ENCODE assay signal across 7 cellular contexts in the genomic region with DNA sequence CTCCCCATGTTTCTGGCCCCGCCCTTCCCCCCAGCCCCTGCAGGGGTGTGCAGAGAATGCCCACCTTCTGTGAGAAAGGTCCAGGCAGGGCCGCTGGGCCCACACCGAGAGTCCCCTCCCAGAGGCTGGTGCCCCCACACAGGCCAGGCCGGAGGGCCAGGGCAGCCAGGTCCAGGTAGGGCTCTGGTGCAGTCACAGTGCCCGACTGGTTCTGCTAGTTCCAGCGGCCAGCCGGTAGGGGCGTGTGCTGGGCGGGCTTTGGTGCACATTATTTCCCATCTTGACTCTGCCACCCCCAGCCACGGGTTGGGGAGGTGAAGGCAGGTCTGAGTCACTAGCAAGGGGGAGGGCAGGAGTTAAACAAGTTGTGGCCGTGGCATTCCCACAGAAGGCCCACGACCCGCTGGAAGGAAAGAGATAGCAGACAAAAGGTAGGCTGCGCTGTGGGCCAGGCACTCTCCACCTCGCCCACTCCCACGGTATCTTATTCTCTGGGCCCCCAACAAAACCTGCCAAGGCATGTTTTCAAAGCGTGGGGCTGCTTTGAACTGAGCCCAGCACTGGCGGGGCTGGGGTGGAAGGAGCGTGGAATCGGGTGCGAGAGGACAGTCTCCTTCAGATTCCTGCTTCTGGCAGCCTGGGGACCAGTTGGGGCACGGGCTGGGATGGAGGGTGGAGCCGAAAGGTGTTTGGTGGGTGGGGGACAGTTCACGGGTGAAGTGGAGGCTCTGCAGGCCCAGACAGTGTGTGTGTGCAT. TPM values are rescaled to one million over a fixed set of nuclear protein-coding genes. Genes with fewer than 3 reads are reported as not detected.
DNase-seq lines count a peak whose midpoint lies in the region; ATAC-seq and TF ChIP-seq lines count a peak whose summit lies in the region.
"Had no signal": no experiment of that assay in that cellular context is flagged by ENCODE, and none has a peak within 500 bp of the region (broad histone marks: within the 10 kb centered on the region; RNA-seq: fewer than 3 reads in every experiment).

No MANE protein-coding gene starts in this region.

- no peak for ATAC-seq in HG02571 (IDR thresholded peaks at IDR 0.05; ENCODE audit: unreplicated experiment)

- H3K4me1 ChIP-seq in GM23248 (ENCODE audit: insufficient read depth) (peaks cover 8% of the 10 kb centered on the region), adrenal gland (replicated peaks in 1 of 2) (peaks cover 35 to 38% of the 10 kb centered on the region in 2 donors), mucosa of stomach (ENCODE audit: control insufficient read depth, insufficient read depth, low read length) (peaks cover 66% of the 10 kb centered on the region)

- TF ChIP-seq CTCF in adrenal gland (IDR thresholded peaks at IDR 0.05), result peak; percentile 19 to 59 (median 52)

- H3K36me3 ChIP-seq in GM23248 (ENCODE audit: low read depth), result no peaks in the 10 kb centered on the region
- peaks cover 0 to 1% of the 10 kb centered on the region in 2 donors for H3K36me3 ChIP-seq in adrenal gland (replicated peaks in 1 of 2)
- H3K36me3 ChIP-seq in mucosa of stomach (ENCODE audit: control insufficient read depth, insufficient read depth, low read length), result peaks cover 29% of the 10 kb centered on the region
- H3K36me3 ChIP-seq in MG63, result no peaks in the 10 kb centered on the region

- H4K20me1 ChIP-seq in GM23248 (ENCODE audit: insufficient read depth), result no peaks in the 10 kb centered on the region

- H3K9me2 ChIP-seq in GM23248 (ENCODE audit: insufficient read depth), result no peaks in the 10 kb centered on the region

- H3K27me3 ChIP-seq in GM23248 (replicated peaks; ENCODE audit: insufficient read depth) (peaks cover 13% of the 10 kb centered on the region), adrenal gland (no peaks in the 10 kb centered on the region), mucosa of stomach (ENCODE audit: control insufficient read depth, insufficient read depth, low read length) (peaks cover 12% of the 10 kb centered on the region), MG63 (peaks cover 15% of the 10 kb centered on the region)

- in situ Hi-C loops in GM23248 (cut with MboI), result no loop called here

- H3K4me3 ChIP-seq in GM23248 (peak overlapping the region; percentile 52), adrenal gland (peak overlapping the region in 1 of 4 donors; percentile 47), mucosa of stomach (ENCODE audit: low read length) (peak overlapping the region; percentile 79), MG63 (no peak overlapping the region)

- intact Hi-C loops in adrenal gland (cut with DNase I), result no loop called here
- intact Hi-C loops in posterior cingulate gyrus (cut with DNase I), result no loop called here

- H3K79me2 ChIP-seq in GM23248 (ENCODE audit: insufficient read depth), result no peaks in the 10 kb centered on the region

- no peaks in the 10 kb centered on the region for H3F3A ChIP-seq in GM23248 (ENCODE audit: insufficient read depth)

- 47% methylated on average over 15 to 23 of the region's 24 CpGs for WGBS in GM23248 (ENCODE audit: low coverage in 1 of 2, low lambda C conversion rate in 2 of 2, missing lambda C conversion rate in 2 of 2), 2 experiments
- WGBS in adrenal gland, 4 donors, result 33 to 52% (median 45%) methylated on average over 14 to 24 of the region's 24 CpGs

- H3K27ac ChIP-seq in GM23248 (no peak overlapping the region), adrenal gland (peak overlapping the region; percentile 45 to 89 (median 84))

- no peaks in the 10 kb centered on the region for H3K9me3 ChIP-seq in GM23248 (ENCODE audit: low read depth)
- no peaks in the 10 kb centered on the region for H3K9me3 ChIP-seq in adrenal gland (replicated peaks in 1 of 3)
- H3K9me3 ChIP-seq in mucosa of stomach (ENCODE audit: control insufficient read depth, low read length), result no peaks in the 10 kb centered on the region
- no peaks in the 10 kb centered on the region for H3K9me3 ChIP-seq in MG63

- DNase-seq in GM23248 (peak; percentile 43), adrenal gland (peak; percentile 74 to 87 (median 83)), posterior cingulate gyrus (no peak), MG63 (no peak)

- peak overlapping the region; percentile 21 for H3K4me2 ChIP-seq in GM23248 (ENCODE audit: unreplicated experiment)

- no peak overlapping the region for H2AFZ ChIP-seq in GM23248

- H3K9ac ChIP-seq in GM23248, result no peak overlapping the region
- H3K9ac ChIP-seq in mucosa of stomach (ENCODE audit: low read length), result peak overlapping the region; percentile 93

- TF ChIP-seq POLR2A in adrenal gland (IDR thresholded peaks at IDR 0.05), result peak in 1 of 2 donors; percentile 71

RNA-seq across cellular contexts. Expression of gene EPN3, which starts 1.9 kb away (rescaled TPM):
- not detected in 2 replicates for total RNA-seq in GM23248 (2014; rRNA removed; shearing (Covaris generic))
- polyA plus RNA-seq in GM23248 (2016; fragmentation: Nextera tagmentation; extraction: Ambion mirVana) (0.13 TPM in 1 of 2 replicates, not detected in the other), adrenal gland (10 to 100 TPM in 2 of 3 donors, 1 to 10 TPM in 1; 1.2 to 32.3 (median 10.5) TPM)
- 10 to 100 TPM in 7 of 8 donors, 1 to 10 TPM in 1; 1.7 to 96.1 (median 38.2) TPM for total RNA-seq in adrenal gland
- total RNA-seq in MG63 (2014; rRNA removed; shearing (Covaris generic); ENCODE audit: low replicate concordance), result not detected in 2 replicates
- total RNA-seq: lung microvascular endothelial cell had no signal

RNA-seq across cellular contexts. Expression of gene SPATA20, which starts 12.6 kb away (rescaled TPM):
- 146 TPM in 2 replicates for total RNA-seq in GM23248 (2014; rRNA removed; shearing (Covaris generic))
- polyA plus RNA-seq in GM23248 (2016; fragmentation: Nextera tagmentation; extraction: Ambion mirVana), result 89.9 and 91.2 TPM in 2 replicates
- total RNA-seq in adrenal gland, result 100 to 1,000 TPM in 7 of 8 donors, 10 to 100 TPM in 1; 78.9 to 205 (median 169) TPM
- polyA plus RNA-seq in adrenal gland, result 100 to 1,000 TPM in 2 of 3 donors, 10 to 100 TPM in 1; 12.7 to 246 (median 150) TPM
- total RNA-seq in MG63 (2014; rRNA removed; shearing (Covaris generic); ENCODE audit: low replicate concordance), result 52.1 and 59.6 TPM in 2 replicates

RNA-seq across cellular contexts. Expression of gene CACNA1G, which starts 26.1 kb away (rescaled TPM):
- total RNA-seq in GM23248 (2014; rRNA removed; shearing (Covaris generic)), result 0.13 and 0.97 TPM in 2 replicates
- polyA plus RNA-seq in GM23248 (2016; fragmentation: Nextera tagmentation; extraction: Ambion mirVana) (0.06 and 0.16 TPM in 2 replicates), adrenal gland (under 1 TPM; 0.05 to 0.24 (median 0.07) TPM)
- under 1 TPM in 7 of 8 donors, not detected in 1; 0.06 to 0.72 (median 0.14) TPM for total RNA-seq in adrenal gland
- total RNA-seq in MG63 (2014; rRNA removed; shearing (Covaris generic); ENCODE audit: low replicate concordance), result not detected in 2 replicates
- total RNA-seq: lung microvascular endothelial cell had no signal

RNA-seq across cellular contexts. Expression of gene MYCBPAP, which starts 26.2 kb away (rescaled TPM):
- total RNA-seq in GM23248 (2014; rRNA removed; shearing (Covaris generic)), result 0.32 and 0.89 TPM in 2 replicates
- polyA plus RNA-seq in GM23248 (2016; fragmentation: Nextera tagmentation; extraction: Ambion mirVana) (0.79 and 1.4 TPM in 2 replicates), adrenal gland (1 to 10 TPM in 2 of 3 donors, under 1 TPM in 1; 0.27 to 4.4 (median 2.2) TPM)
- total RNA-seq in adrenal gland, result 1 to 10 TPM in 6 of 8 donors, under 1 TPM in 1, not detected in 1; 0.12 to 8.9 (median 2.3) TPM
- not detected in 2 replicates for total RNA-seq in MG63 (2014; rRNA removed; shearing (Covaris generic); ENCODE audit: low replicate concordance)

RNA-seq across cellular contexts. Expression of gene RSAD1, which starts 55.7 kb away (rescaled TPM):
- 19.3 and 19.8 TPM in 2 replicates for total RNA-seq in GM23248 (2014; rRNA removed; shearing (Covaris generic))
- polyA plus RNA-seq in GM23248 (2016; fragmentation: Nextera tagmentation; extraction: Ambion mirVana) (22.4 and 23.9 TPM in 2 replicates), adrenal gland (10 to 100 TPM; 31.6 to 69.0 (median 60.5) TPM)
- total RNA-seq in adrenal gland, result 10 to 100 TPM; 28.4 to 77.3 (median 51.8) TPM
- 53.6 and 69.2 TPM in 2 replicates for total RNA-seq in MG63 (2014; rRNA removed; shearing (Covaris generic); ENCODE audit: low replicate concordance)

Comparison
In these comparisons a context has a peak if more than half of its experiments do, and no peak if none do; other contexts are left out.
1. DNase-seq: peak in GM23248 (single experiment) and adrenal gland (7 of 7); none in posterior cingulate gyrus (0 of 10) and MG63 (single experiment).